ENCODE assay signal across 17 cellular contexts in genomic region chr5:158957196-158957595, GRCh38.
DNase-seq lines count a peak whose midpoint lies in the region; ATAC-seq, FAIRE-seq and TF ChIP-seq lines count a peak whose summit lies in the region.
"Had no signal": no experiment of that assay in that cellular context is flagged by ENCODE, and none has a peak within 500 bp of the region (broad histone marks: within the 10 kb centered on the region; RNA-seq: fewer than 3 reads in every experiment).

No MANE protein-coding gene starts in this region.

- DNase-seq in GM12892 (ENCODE audit: insufficient read length) (no peak), SK-N-MC (ENCODE audit: low read depth, low spot score) (no peak), naive B cell (no peak), AG08395 (ENCODE audit: low spot score) (no peak), dorsolateral prefrontal cortex (no peak)
- no peak for DNase-seq in effector CD4-positive, alpha-beta T cell
- DNase-seq: CD4-positive, alpha-beta memory T cell; GDM1; NCI-H1048; NCI-H1694 treated with DMSO at 0.1 percent for 48 hours; NCI-H345; NCI-H526 treated with DMSO at 0.1 percent for 48 hours; NK-92 treated with Interleukin-12 subunit alpha and Interleukin-12 subunit beta, amount 100 ng/mL, for 24 hours; SK-N-SH had no signal

- no peaks in the 10 kb centered on the region for H3K27me3 ChIP-seq in subcutaneous abdominal adipose tissue (ENCODE audit: control insufficient read depth in 5 of 5, insufficient read depth in 4 of 5, low read length in 5 of 5)
- peaks cover 0 to 14% (median 0%) of the 10 kb centered on the region in 45 donors for H3K27me3 ChIP-seq in dorsolateral prefrontal cortex

- H3K4me1 Mint-ChIP-seq in naive B cell: peaks cover 66 to 85% (median 78%) of the 10 kb centered on the region in 3 donors

- peak overlapping the region in 6 of 8 donors; percentile 18 to 84 (median 66) for H3K4me3 Mint-ChIP-seq in naive B cell

- peaks cover 8 to 55% (median 34%) of the 10 kb centered on the region in 5 donors for H3K4me1 ChIP-seq in subcutaneous abdominal adipose tissue (ENCODE audit: control insufficient read depth in 5 of 5, insufficient read depth in 5 of 5, low read length in 5 of 5)

- H3K27ac ChIP-seq in SK-N-MC (peak overlapping the region; percentile 43; the same call in 1 of the 2 replicates), subcutaneous abdominal adipose tissue (ENCODE audit: low read depth, low read length) (peak overlapping the region; percentile 75), dorsolateral prefrontal cortex (no peak overlapping the region)

- H3K27ac Mint-ChIP-seq in naive B cell: peak overlapping the region; percentile 77 to 98 (median 97)

- intact Hi-C loops in dorsolateral prefrontal cortex (cut with DNase I): no loop called here

- no peak overlapping the region for H3K4me3 ChIP-seq in SK-N-MC
- no peak overlapping the region for H3K4me3 ChIP-seq in subcutaneous abdominal adipose tissue (ENCODE audit: low read depth in 1 of 5, low read length in 5 of 5)
- H3K4me3 ChIP-seq in dorsolateral prefrontal cortex: no peak overlapping the region

- H3K9ac ChIP-seq in SK-N-MC (ENCODE audit: insufficient read length) (no peak overlapping the region), subcutaneous abdominal adipose tissue (ENCODE audit: low read length in 5 of 5) (peak overlapping the region in 2 of 5 donors; percentile 25 to 55)
- H3K9ac ChIP-seq: SK-N-SH had no signal

- peaks cover 0 to 6% (median 0%) of the 10 kb centered on the region in 7 donors for H3K9me3 Mint-ChIP-seq in naive B cell
- H3K9me3 Mint-ChIP-seq: CD4-positive, alpha-beta memory T cell had no signal

- no peaks in the 10 kb centered on the region for H3K27me3 Mint-ChIP-seq in naive B cell
- H3K27me3 Mint-ChIP-seq: CD4-positive, alpha-beta memory T cell had no signal

- no peak for TF ChIP-seq CTCF in dorsolateral prefrontal cortex (IDR thresholded peaks at IDR 0.05 in 54 of 56, conservative IDR thresholded peaks at IDR 0.05 in 2 of 56; ENCODE audit: low read depth in 1 of 56, partially characterized antibody in 56 of 56)

- ATAC-seq in naive B cell (ENCODE audit: low read depth in 2 of 2): no peak

- no peak for TF ChIP-seq POLR2A in GM12892 (IDR thresholded peaks at IDR 0.05; ENCODE audit: low read depth, low read length)

- H3K36me3 Mint-ChIP-seq in naive B cell: no peaks in the 10 kb centered on the region
- H3K36me3 Mint-ChIP-seq: CD4-positive, alpha-beta memory T cell had no signal

- peak; percentile 30 for FAIRE-seq in GM12892 (lab: Jason Lieb, UNC)
- FAIRE-seq: D721Med, H54 had no signal

- no peaks in the 10 kb centered on the region for H3K36me3 ChIP-seq in SK-N-MC (ENCODE audit: insufficient read depth, low read length)
- H3K36me3 ChIP-seq in subcutaneous abdominal adipose tissue (ENCODE audit: control insufficient read depth in 5 of 5, insufficient read depth in 5 of 5, low read length in 5 of 5): peaks cover 0 to 3% (median 0%) of the 10 kb centered on the region in 5 donors

- no peaks in the 10 kb centered on the region for H3K9me3 ChIP-seq in SK-N-MC (ENCODE audit: low read depth, low read length)
- H3K9me3 ChIP-seq in subcutaneous abdominal adipose tissue (ENCODE audit: control insufficient read depth in 5 of 5, low read length in 5 of 5): peaks cover 0 to 5% (median 0%) of the 10 kb centered on the region in 5 donors
- H3K9me3 ChIP-seq: SK-N-SH had no signal

Comparison
In these comparisons a context has a peak if more than half of its experiments do, and no peak if none do; other contexts are left out.
1. H3K27ac ChIP-seq: peak in SK-N-MC (single experiment) and subcutaneous abdominal adipose tissue (single experiment); none in dorsolateral prefrontal cortex (0 of 59).